28 cellular contexts compared by ENCODE assay signal in the genomic region with DNA sequence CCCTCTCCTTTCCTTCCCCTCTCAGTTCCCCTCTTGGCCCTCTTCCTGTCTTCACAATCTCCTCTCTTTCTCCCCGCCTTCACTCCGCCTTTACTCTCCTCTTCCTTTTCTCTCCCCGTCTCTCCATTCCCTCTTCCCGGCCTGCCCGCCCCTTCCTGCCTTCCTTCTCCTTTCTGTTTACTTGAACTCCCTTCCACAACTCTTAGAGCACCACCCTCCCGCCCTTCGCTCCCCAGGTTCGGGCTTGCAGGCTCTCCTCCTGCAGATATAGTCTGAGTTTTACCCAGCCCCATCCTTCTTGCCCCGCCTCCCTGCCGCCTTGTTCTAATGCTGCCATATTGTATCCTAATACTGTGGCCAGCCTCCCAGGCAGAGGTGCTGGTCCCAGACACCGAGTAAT.
DNase-seq lines count a peak whose midpoint lies in the region; ATAC-seq and TF ChIP-seq lines count a peak whose summit lies in the region.
"Had no signal": no experiment of that assay in that cellular context is flagged by ENCODE, and none has a peak within 500 bp of the region (broad histone marks: within the 10 kb centered on the region; RNA-seq: fewer than 3 reads in every experiment).

No MANE protein-coding gene starts in this region.

- H2AFZ ChIP-seq in neural progenitor cell (replicated peaks), result peak overlapping the region; percentile 90

- peaks cover 45% of the 10 kb centered on the region for H3K27me3 ChIP-seq in iPS-15b (ENCODE audit: control insufficient read depth, insufficient read depth, low read length)
- H3K27me3 ChIP-seq in neural progenitor cell, result peaks cover 69% of the 10 kb centered on the region
- H3K27me3 ChIP-seq: SJCRH30 had no signal

- H3K36me3 ChIP-seq in iPS-15b (ENCODE audit: control insufficient read depth, insufficient read depth, low read length) (no peaks in the 10 kb centered on the region), neural progenitor cell (no peaks in the 10 kb centered on the region)
- H3K36me3 ChIP-seq: adrenal gland, brain microvascular endothelial cell, SJCRH30, suprapubic skin had no signal

- DNase-seq in GM13977 (ENCODE audit: low spot score) (peak; percentile 14), neural progenitor cell (ENCODE audit: low spot score) (peak; percentile 9), NCI-H2081 treated with DMSO at 0.1 percent for 48 hours (lab: John Stamatoyannopoulos, UW) (no peak), omental fat pad (ENCODE audit: low spot score) (no peak)
- DNase-seq: activated CD4-positive, alpha-beta T cell treated with anti-CD3 and anti-CD28 coated beads, Interleukin-2, amount 50 U/mL, for 4 hours; activated CD4-positive, CD25-positive, alpha-beta regulatory T cell; activated naive CD4-positive, alpha-beta T cell treated with anti-CD3 and anti-CD28 coated beads for 36 hours; adrenal gland; brain microvascular endothelial cell; C1 segment of cervical spinal cord; Caco-2; DMS79 treated with DMSO at 0.1 percent for 48 hours; HCEC 1CT; head of caudate nucleus; islet precursor cell; NCI-H1105 treated with DMSO at 0.1 percent for 48 hours; NCI-H2029; NCI-H526 treated with DMSO at 0.1 percent for 48 hours; posterior cingulate gyrus; SJCRH30; stimulated activated naive CD4-positive, alpha-beta T cell had no signal

- H3K9ac ChIP-seq in iPS-15b (ENCODE audit: low read depth, low read length) (no peak overlapping the region), neural progenitor cell (no peak overlapping the region)

- H3K9me3 Mint-ChIP-seq in brain (peaks cover 0 to 5% (median 0%) of the 10 kb centered on the region in 5 experiments), neural progenitor cell (peaks cover 6% of the 10 kb centered on the region)
- H3K9me3 Mint-ChIP-seq: activated naive CD4-positive, alpha-beta T cell treated with anti-CD3 and anti-CD28 coated beads for 36 hours had no signal

- H3K27ac ChIP-seq in neural progenitor cell, result no peak overlapping the region
- H3K27ac ChIP-seq: adrenal gland, brain microvascular endothelial cell, epithelial cell of prostate, SJCRH30, suprapubic skin had no signal

- H4K20me1 ChIP-seq in neural progenitor cell (ENCODE audit: low read depth), result peaks cover 4% of the 10 kb centered on the region

- TF ChIP-seq CTCF in GM13977 (IDR thresholded peaks at IDR 0.05; ENCODE audit: extremely low read depth, insufficient read depth, missing control alignments), result no peak
- no peak for TF ChIP-seq CTCF in brain (conservative IDR thresholded peaks at IDR 0.05)
- TF ChIP-seq CTCF in neural progenitor cell (IDR thresholded peaks at IDR 0.05), result no peak
- no peak for TF ChIP-seq CTCF in omental fat pad (IDR thresholded peaks at IDR 0.05)

- in situ Hi-C loops in GM13977 (cut with MboI; ENCODE audit: low pct_unique_long_range_greater_than_20kb, low sequenced_read_pairs, unreplicated experiment), result no loop called here

- no peaks in the 10 kb centered on the region for H3K36me3 Mint-ChIP-seq in brain
- no peaks in the 10 kb centered on the region for H3K36me3 Mint-ChIP-seq in neural progenitor cell

- ATAC-seq in omental fat pad (ENCODE audit: low FRiP score) (no peak), GM21526 (IDR thresholded peaks at IDR 0.05; ENCODE audit: low FRiP score, unreplicated experiment) (no peak), GM19035 (IDR thresholded peaks at IDR 0.05; ENCODE audit: unreplicated experiment) (no peak)
- ATAC-seq: GM12878 had no signal

- peaks cover 15% of the 10 kb centered on the region for H3K4me1 Mint-ChIP-seq in brain
- H3K4me1 Mint-ChIP-seq in neural progenitor cell, result peaks cover 11% of the 10 kb centered on the region

- H3K4me2 ChIP-seq in neural progenitor cell, result peak overlapping the region; percentile 96

- H3K79me2 ChIP-seq in neural progenitor cell (ENCODE audit: low read depth), result no peaks in the 10 kb centered on the region

- H3K4me3 Mint-ChIP-seq in brain, result peak overlapping the region in 4 of 5 experiments; percentile 23 to 67 (median 56)
- peak overlapping the region; percentile 73 for H3K4me3 Mint-ChIP-seq in neural progenitor cell
- H3K4me3 Mint-ChIP-seq: activated naive CD4-positive, alpha-beta T cell treated with anti-CD3 and anti-CD28 coated beads for 36 hours had no signal

- H3K4me3 ChIP-seq in iPS-15b (ENCODE audit: low read depth, low read length) (peak overlapping the region; percentile 53), neural progenitor cell (peak overlapping the region; percentile 51)
- H3K4me3 ChIP-seq: adrenal gland, GM12878, SJCRH30 had no signal

- H3K27me3 Mint-ChIP-seq in brain (peaks cover 68% of the 10 kb centered on the region), neural progenitor cell (ENCODE audit: insufficient read depth, low read depth) (peaks cover 33% of the 10 kb centered on the region)

- H3K4me1 ChIP-seq in iPS-15b (ENCODE audit: control insufficient read depth, insufficient read depth, low read length) (peaks cover 2% of the 10 kb centered on the region), neural progenitor cell (peaks cover 16% of the 10 kb centered on the region)
- H3K4me1 ChIP-seq: adrenal gland, Caco-2, SJCRH30 had no signal

- H3F3A ChIP-seq in neural progenitor cell (ENCODE audit: low read depth), result peaks cover 12% of the 10 kb centered on the region

- H3K27ac Mint-ChIP-seq in brain (peak overlapping the region in 1 of 5 experiments; percentile 69), neural progenitor cell (no peak overlapping the region)
- H3K27ac Mint-ChIP-seq: activated naive CD4-positive, alpha-beta T cell treated with anti-CD3 and anti-CD28 coated beads for 36 hours had no signal

- H3K9me3 ChIP-seq in iPS-15b (ENCODE audit: control insufficient read depth, insufficient read depth, low read length), result no peaks in the 10 kb centered on the region
- no peaks in the 10 kb centered on the region for H3K9me3 ChIP-seq in neural progenitor cell (ENCODE audit: low read depth)
- H3K9me3 ChIP-seq: adrenal gland, Caco-2, SJCRH30, suprapubic skin had no signal

Comparison
In these comparisons a context has a peak if more than half of its experiments do, and no peak if none do; other contexts are left out.
1. DNase-seq: peak in GM13977 (single experiment) and neural progenitor cell (single experiment); none in NCI-H2081 treated with DMSO at 0.1 percent for 48 hours (single experiment) and omental fat pad (single experiment).